8 cellular contexts compared by ENCODE assay signal in the genomic region with DNA sequence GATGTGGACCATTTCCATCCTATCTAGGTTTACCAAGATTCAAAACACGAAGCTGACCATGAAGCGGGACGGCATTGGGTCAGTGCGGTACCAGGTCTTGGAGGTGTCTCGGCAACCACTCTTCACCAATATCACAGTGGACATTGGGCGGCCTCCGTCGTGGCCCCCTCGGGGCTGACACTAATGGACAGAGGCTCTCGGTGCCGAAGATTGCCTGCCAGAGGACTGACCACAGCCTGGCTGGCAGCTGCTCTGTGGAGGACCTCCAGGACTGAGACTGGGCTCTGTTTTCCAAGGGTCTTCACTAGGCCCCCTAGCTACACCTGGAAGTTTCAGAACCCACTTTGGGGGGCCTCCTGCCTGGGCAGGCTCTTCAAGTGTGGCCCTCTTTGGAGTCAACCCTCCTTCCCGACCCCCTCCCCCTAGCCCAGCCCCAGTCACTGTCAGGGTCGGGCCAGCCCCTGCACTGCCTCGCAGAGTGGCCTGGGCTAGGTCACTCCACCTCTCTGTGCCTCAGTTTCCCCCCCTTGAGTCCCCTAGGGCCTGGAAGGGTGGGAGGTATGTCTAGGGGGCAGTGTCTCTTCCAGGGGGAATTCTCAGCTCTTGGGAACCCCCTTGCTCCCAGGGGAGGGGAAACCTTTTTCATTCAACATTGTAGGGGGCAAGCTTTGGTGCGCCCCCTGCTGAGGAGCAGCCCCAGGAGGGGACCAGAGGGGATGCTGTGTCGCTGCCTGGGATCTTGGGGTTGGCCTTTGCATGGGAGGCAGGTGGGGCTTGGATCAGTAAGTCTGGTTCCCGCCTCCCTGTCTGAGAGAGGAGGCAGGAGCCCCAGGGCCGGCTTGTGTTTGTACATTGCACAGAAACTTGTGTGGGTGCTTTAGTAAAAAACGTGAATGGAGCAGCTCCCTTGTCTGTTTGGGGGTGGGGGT. TPM values are rescaled to one million over a fixed set of nuclear protein-coding genes. Genes with fewer than 3 reads are reported as not detected.
DNase-seq lines count a peak whose midpoint lies in the region; ATAC-seq and TF ChIP-seq lines count a peak whose summit lies in the region.

No MANE protein-coding gene starts in this region.

- H3K79me2 ChIP-seq in HCT116 (ENCODE audit: insufficient read depth, low read length) (no peaks in the 10 kb centered on the region), smooth muscle cell (ENCODE audit: low read depth) (no peaks in the 10 kb centered on the region)

- H3K9me2 ChIP-seq in HCT116 (ENCODE audit: insufficient read depth) = no peaks in the 10 kb centered on the region

- H3K4me2 ChIP-seq in HCT116 (ENCODE audit: low read length) (peak overlapping the region; percentile 91), smooth muscle cell (peak overlapping the region; percentile 95)

- RAD21 ChIA-PET in HCT116 (lab: Charles Lee; ENCODE audit: low non-redundant PET in 1 of 2, low total read pairs in 2 of 2, uncharacterized antibody in 2 of 2, unreplicated experiment in 2 of 2) = no interaction called here

- H3F3A ChIP-seq in smooth muscle cell (ENCODE audit: low read depth) = peaks cover 16% of the 10 kb centered on the region

- H3K9me3 ChIP-seq in HCT116 (ENCODE audit: control insufficient read depth in 1 of 2, insufficient read depth in 1 of 2, low read depth in 1 of 2, low read length in 2 of 2) (no peaks in the 10 kb centered on the region), left ventricle myocardium inferior (replicated peaks) (no peaks in the 10 kb centered on the region), smooth muscle cell (replicated peaks; ENCODE audit: low read depth) (no peaks in the 10 kb centered on the region)

- H2AFZ ChIP-seq in HCT116 (ENCODE audit: low read depth, low read length, poor library complexity, severe bottlenecking) = no peak overlapping the region
- H2AFZ ChIP-seq in smooth muscle cell (ENCODE audit: low read depth) = no peak overlapping the region

- DNase-seq in HCT116 (ENCODE audit: low read depth, low spot score) (no peak), left ventricle myocardium inferior (no peak), smooth muscle cell (lab: John Stamatoyannopoulos, UW; ENCODE audit: unreplicated experiment) (no peak), cerebellum (ENCODE audit: low spot score) (no peak), globus pallidus (ENCODE audit: low spot score) (no peak)

- H3K4me3 ChIP-seq in HCT116 (replicated peaks in 1 of 2; ENCODE audit: low read depth in 1 of 2, low read length in 2 of 2) (peak overlapping the region; percentile 63 to 72), left ventricle myocardium inferior (peak overlapping the region; percentile 84), smooth muscle cell (peak overlapping the region; percentile 51)

- CTCF ChIA-PET in HCT116 (lab: Charles Lee) = interaction anchor here (1.0 kb wide), 1 partner anchor 56 kb away, joined by 3 read pairs; no protein-coding TSS in a partner anchor

- 0 out of 6 replicates have a peak, but pooled peaks of 1 of the 3 experiments have one; percentile 6 for TF ChIP-seq CTCF in HCT116 (IDR thresholded peaks at IDR 0.05 in 2 of 3, conservative IDR thresholded peaks at IDR 0.05 in 1 of 3; ENCODE audit: borderline replicate concordance in 1 of 3, insufficient read depth in 1 of 3, low read depth in 2 of 3, low read length in 2 of 3)
- TF ChIP-seq CTCF in VCaP (conservative IDR thresholded peaks at IDR 0.05) = no peak
- TF ChIP-seq CTCF in left ventricle myocardium inferior (IDR thresholded peaks at IDR 0.05; ENCODE audit: borderline replicate concordance) = no peak
- no peak for TF ChIP-seq CTCF in smooth muscle cell (IDR thresholded peaks at IDR 0.05; ENCODE audit: borderline replicate concordance, insufficient read depth, poor library complexity, severe bottlenecking)

- POLR2A ChIA-PET in HCT116 (lab: Charles Lee) = no interaction called here

- TF ChIP-seq POLR2A in HCT116 (IDR thresholded peaks at IDR 0.05; ENCODE audit: borderline replicate concordance, extremely low read depth, insufficient read depth, insufficient read length) = no peak

- H3K27me3 ChIP-seq in HCT116 (ENCODE audit: insufficient read depth, low read length) (no peaks in the 10 kb centered on the region), left ventricle myocardium inferior (ENCODE audit: low read depth) (no peaks in the 10 kb centered on the region), smooth muscle cell (ENCODE audit: low read depth) (no peaks in the 10 kb centered on the region)

- H4K20me1 ChIP-seq in HCT116 (ENCODE audit: insufficient read depth) = no peaks in the 10 kb centered on the region
- peaks cover 4% of the 10 kb centered on the region for H4K20me1 ChIP-seq in smooth muscle cell (ENCODE audit: low read depth)

- whole genome bisulfite sequencing in smooth muscle cell (ENCODE audit: low lambda C conversion rate) = 80% methylated on average over 19 of the region's 19 CpGs

- ATAC-seq in HCT116 = peak; percentile 6; the same call in 1 of the 2 replicates
- no peak for ATAC-seq in HG03442 (IDR thresholded peaks at IDR 0.05; ENCODE audit: unreplicated experiment)
- ATAC-seq in GM18870 (IDR thresholded peaks at IDR 0.05; ENCODE audit: unreplicated experiment) = no peak

- no peak for TF ChIP-seq RAD21 in HCT116 (IDR thresholded peaks at IDR 0.05; ENCODE audit: low read depth)

- intact Hi-C loops in HCT116 (cut with micrococcal nuclease) (no loop called here), left ventricle myocardium inferior (cut with micrococcal nuclease) (no loop called here)

- peak overlapping the region; percentile 80 for H3K9ac ChIP-seq in HCT116 (ENCODE audit: low read length)
- peak overlapping the region; percentile 57 for H3K9ac ChIP-seq in smooth muscle cell (ENCODE audit: low read depth)

- peaks cover 2 to 20% of the 10 kb centered on the region in 2 experiments; a peak in 2 of 4 replicates for H3K36me3 ChIP-seq in HCT116 (ENCODE audit: control insufficient read depth in 1 of 2, insufficient read depth in 2 of 2, low read length in 2 of 2)
- no peaks in the 10 kb centered on the region for H3K36me3 ChIP-seq in left ventricle myocardium inferior
- H3K36me3 ChIP-seq in smooth muscle cell (ENCODE audit: low read depth) = no peaks in the 10 kb centered on the region

- peaks cover 10 to 39% of the 10 kb centered on the region in 2 experiments for H3K4me1 ChIP-seq in HCT116 (ENCODE audit: control insufficient read depth in 1 of 2, insufficient read depth in 2 of 2, low read length in 2 of 2)
- H3K4me1 ChIP-seq in left ventricle myocardium inferior = peaks cover 20% of the 10 kb centered on the region
- H3K4me1 ChIP-seq in smooth muscle cell (ENCODE audit: low read depth) = peaks cover 5% of the 10 kb centered on the region

- TSS peak; percentile 46 for BruUV-seq in HCT116 (replicated peaks; lab: Mats Ljungman, UMichigan)

- H3K27ac ChIP-seq in HCT116 (ENCODE audit: low read depth, low read length) (peak overlapping the region; percentile 82), VCaP (peak overlapping the region; percentile 86), left ventricle myocardium inferior (replicated peaks) (peak overlapping the region; percentile 68), smooth muscle cell (ENCODE audit: low read depth) (peak overlapping the region; percentile 55)

TF ChIP-seq in HCT116, 20 proteins besides CTCF, POLR2A, EP300 and RAD21 (continues in another document):
- TF ChIP-seq SP1 (IDR thresholded peaks at IDR 0.05; ENCODE audit: low read depth) (no peak), ZNF274 (IDR thresholded peaks at IDR 0.05; ENCODE audit: low read depth, low read length) (no peak), JUND (IDR thresholded peaks at IDR 0.05) (no peak), EZH2phosphoT487 (IDR thresholded peaks at IDR 0.05; ENCODE audit: borderline replicate concordance) (no peak), CBX3 (IDR thresholded peaks at IDR 0.05; ENCODE audit: low read depth) (no peak), ELF1 (IDR thresholded peaks at IDR 0.05; ENCODE audit: borderline replicate concordance, low read depth) (no peak), TCF7L2 (IDR thresholded peaks at IDR 0.05; ENCODE audit: borderline replicate concordance, extremely low read depth, insufficient read depth, insufficient read length) (no peak), CEBPB (IDR thresholded peaks at IDR 0.05; ENCODE audit: low read depth) (no peak)

RNA-seq across cellular contexts. Expression of a gene that starts 0.9 kb away (rescaled TPM):
- total RNA-seq in HCT116 (2021; ENCODE audit: unreplicated experiment) (23.3 TPM), left ventricle myocardium inferior (1.4 TPM), smooth muscle cell (6.5 and 7.3 TPM in 2 replicates), cerebellum (5.2 TPM)
- 20.0 and 20.7 TPM in 2 replicates for polyA plus RNA-seq in HCT116 (2012)
- 11.4 and 16.6 TPM in 2 replicates for polyA plus RNA-seq in smooth muscle cell

RNA-seq across cellular contexts. Expression of a gene that starts 11.5 kb away (rescaled TPM):
- total RNA-seq in HCT116 (2021; ENCODE audit: unreplicated experiment) (76.8 TPM), left ventricle myocardium inferior (40.3 TPM), smooth muscle cell (52.4 and 67.0 TPM in 2 replicates), cerebellum (59.3 TPM)
- 63.9 and 73.1 TPM in 2 replicates for polyA plus RNA-seq in HCT116 (2012)
- polyA plus RNA-seq in smooth muscle cell = 113 and 135 TPM in 2 replicates

RNA-seq across cellular contexts. Expression of a gene that starts 15.8 kb away (rescaled TPM):
- total RNA-seq in HCT116 (2021; ENCODE audit: unreplicated experiment) (122 TPM), left ventricle myocardium inferior (80.6 TPM), smooth muscle cell (95.3 and 106 TPM in 2 replicates), cerebellum (89.9 TPM)
- polyA plus RNA-seq in HCT116 (2012) = 142 and 154 TPM in 2 replicates
- polyA plus RNA-seq in smooth muscle cell = 203 and 222 TPM in 2 replicates

RNA-seq across cellular contexts. Expression of a gene that starts 20.7 kb away (rescaled TPM):
- total RNA-seq in HCT116 (2021; ENCODE audit: unreplicated experiment) = 53.2 TPM
- polyA plus RNA-seq in HCT116 (2012) = 31.5 and 32.2 TPM in 2 replicates
- 18.2 TPM for total RNA-seq in left ventricle myocardium inferior
- 9.8 and 23.5 TPM in 2 replicates for total RNA-seq in smooth muscle cell
- 20.3 and 26.5 TPM in 2 replicates for polyA plus RNA-seq in smooth muscle cell
- 14.2 TPM for total RNA-seq in cerebellum

RNA-seq across cellular contexts. Expression of a gene that starts 40.7 kb away (rescaled TPM):
- total RNA-seq in HCT116 (2021; ENCODE audit: unreplicated experiment) (12.8 TPM), left ventricle myocardium inferior (1.2 TPM), smooth muscle cell (10.2 and 13.7 TPM in 2 replicates), cerebellum (12.3 TPM)
- polyA plus RNA-seq in HCT116 (2012) = 16.5 and 19.8 TPM in 2 replicates
- 14.9 and 25.8 TPM in 2 replicates for polyA plus RNA-seq in smooth muscle cell
